Comparison of ENCODE assay signal across 15 cellular contexts in the genomic region with DNA sequence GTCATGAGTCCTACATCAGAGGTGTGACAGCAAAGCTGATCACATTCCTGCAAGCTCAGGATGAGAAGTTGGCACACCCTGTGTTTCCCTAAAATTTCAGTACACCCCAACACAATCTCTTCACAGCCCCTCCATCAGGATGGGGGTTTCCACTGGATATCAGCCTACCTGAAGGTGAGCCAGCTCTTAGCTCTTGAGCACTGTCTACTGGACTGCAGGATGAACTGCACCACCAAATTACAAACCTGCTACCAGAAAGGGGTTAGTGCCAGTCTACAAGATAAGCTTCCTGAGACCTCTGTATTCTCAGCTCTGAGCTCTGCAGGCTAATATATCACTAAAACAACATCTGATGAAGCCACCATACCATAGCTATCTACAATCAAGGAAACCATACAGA.
DNase-seq lines count a peak whose midpoint lies in the region; ATAC-seq and TF ChIP-seq lines count a peak whose summit lies in the region.
"Had no signal": no experiment of that assay in that cellular context is flagged by ENCODE, and none has a peak within 500 bp of the region (broad histone marks: within the 10 kb centered on the region; RNA-seq: fewer than 3 reads in every experiment).

No MANE protein-coding gene starts in this region.

- H3K4me3 Mint-ChIP-seq in progenitor cell of endocrine pancreas (ENCODE audit: low read depth) = no peak overlapping the region
- H3K4me3 Mint-ChIP-seq: CD4-positive, CD25-positive, alpha-beta regulatory T cell had no signal

- H3K27me3 Mint-ChIP-seq in progenitor cell of endocrine pancreas = no peaks in the 10 kb centered on the region
- H3K27me3 Mint-ChIP-seq: CD4-positive, CD25-positive, alpha-beta regulatory T cell had no signal

- no peak for ATAC-seq in HG02763 (IDR thresholded peaks at IDR 0.05; ENCODE audit: unreplicated experiment)
- ATAC-seq in GM21528 (IDR thresholded peaks at IDR 0.05; ENCODE audit: low FRiP score, unreplicated experiment) = no peak

- H3K4me1 Mint-ChIP-seq in progenitor cell of endocrine pancreas (ENCODE audit: low read depth) = no peaks in the 10 kb centered on the region
- H3K4me1 Mint-ChIP-seq: CD4-positive, CD25-positive, alpha-beta regulatory T cell had no signal

- TF ChIP-seq CTCF in LNCAP (IDR thresholded peaks at IDR 0.05) (peak; percentile 35; the same call in 1 of the 2 replicates), choroid plexus epithelial cell (conservative IDR thresholded peaks at IDR 0.05; ENCODE audit: low read depth, low read length) (peak; percentile 32), progenitor cell of endocrine pancreas (IDR thresholded peaks at IDR 0.05; ENCODE audit: unreplicated experiment) (peak; percentile 21)

- H3K27ac Mint-ChIP-seq in progenitor cell of endocrine pancreas = no peak overlapping the region
- H3K27ac Mint-ChIP-seq: CD4-positive, CD25-positive, alpha-beta regulatory T cell had no signal

- DNase-seq in DMS53 (lab: John Stamatoyannopoulos, UW) = peak; percentile 7
- no peak for DNase-seq in DMS53 treated with DMSO at 0.1 percent for 48 hours (lab: John Stamatoyannopoulos, UW; ENCODE audit: unreplicated experiment)
- no peak for DNase-seq in choroid plexus epithelial cell (ENCODE audit: low read depth)
- DNase-seq in progenitor cell of endocrine pancreas (ENCODE audit: low spot score, unreplicated experiment) = no peak
- no peak for DNase-seq in SIG-M5 treated with dmso at 0.1 percent for 504 hours (lab: John Stamatoyannopoulos, UW; ENCODE audit: unreplicated experiment)
- DNase-seq: 8988T; activated gamma-delta T cell treated with Interleukin-2 at 50 U/mL for 16 hours; aorta; CD4-positive, CD25-positive, alpha-beta regulatory T cell; erythroblast; NCI-H187; stimulated activated CD4-positive, alpha-beta T cell treated with anti-CD3 and anti-CD28 coated beads, Interleukin-4, amount 100 ng/mL, for 24 hours had no signal

- H3K4me3 ChIP-seq in choroid plexus epithelial cell (ENCODE audit: low read depth, low read length) = no peak overlapping the region

- no peaks in the 10 kb centered on the region for H3K36me3 Mint-ChIP-seq in progenitor cell of endocrine pancreas (ENCODE audit: insufficient read depth)
- H3K36me3 Mint-ChIP-seq: CD4-positive, CD25-positive, alpha-beta regulatory T cell had no signal

- H3K9me3 Mint-ChIP-seq in progenitor cell of endocrine pancreas (ENCODE audit: low read depth) = no peaks in the 10 kb centered on the region
